Comparison of ENCODE assay signal across 8 cellular contexts in genomic region chr17:40499551-40500189, GRCh38. TPM values are rescaled to one million over a fixed set of nuclear protein-coding genes. Genes with fewer than 3 reads are reported as not detected.
A peak's percentile ranks its signal among the peaks of the same experiment; 100 is the strongest.
DNase-seq lines count a peak whose midpoint lies in the region; ATAC-seq and TF ChIP-seq lines count a peak whose summit lies in the region.

No MANE protein-coding gene starts in this region.

- H3K27ac ChIP-seq in BLaER1 treated with 17β-estradiol and CSF1 and Interleukin-3, amounts not matched to agents 10 nM and 100 nM: no peak overlapping the region
- peak overlapping the region; percentile 74 for H3K27ac ChIP-seq in colonic mucosa
- H3K27ac ChIP-seq in left lung: no peak overlapping the region
- H3K27ac ChIP-seq in transverse colon: peak overlapping the region; percentile 79 to 86 (median 82)

- H3K4me3 Mint-ChIP-seq in naive thymus-derived CD8-positive, alpha-beta T cell: no peak overlapping the region

- in situ Hi-C loops in transverse colon (cut with MboI; ENCODE audit: low pct_ligation_motif_present in 1 of 4, low pct_unique_long_range_greater_than_20kb in 1 of 4, low sequenced_read_pairs in 3 of 4): no loop called here

- peak; percentile 25 for TF ChIP-seq POLR2A in transverse colon (IDR thresholded peaks at IDR 0.05)

- intact Hi-C loops in colonic mucosa (cut with DNase I): no loop called here
- intact Hi-C loops in left lung (cut with DNase I): no loop called here
- intact Hi-C loops in transverse colon (cut with DNase I; ENCODE audit: low total_unique reads): no loop called here

- H3K36me3 Mint-ChIP-seq in naive thymus-derived CD8-positive, alpha-beta T cell: no peaks in the 10 kb centered on the region

- H3K4me1 Mint-ChIP-seq in naive thymus-derived CD8-positive, alpha-beta T cell: peaks cover 4 to 11% (median 7%) of the 10 kb centered on the region in 4 donors

- peaks cover 0 to 11% (median 5%) of the 10 kb centered on the region in 5 donors for H3K27me3 Mint-ChIP-seq in naive thymus-derived CD8-positive, alpha-beta T cell

- peaks cover 6 to 52% (median 36%) of the 10 kb centered on the region in 10 experiments; a peak in 19 of 20 replicates for H3K4me1 ChIP-seq in BLaER1 treated with 17β-estradiol and CSF1 and Interleukin-3, amounts not matched to agents 10 nM and 100 nM
- no peaks in the 10 kb centered on the region for H3K4me1 ChIP-seq in colonic mucosa
- peaks cover 15 to 21% of the 10 kb centered on the region in 2 donors for H3K4me1 ChIP-seq in left lung
- peaks cover 17 to 46% (median 40%) of the 10 kb centered on the region in 4 donors for H3K4me1 ChIP-seq in transverse colon

- peak; percentile 94 for ATAC-seq in left lung
- ATAC-seq in naive thymus-derived CD8-positive, alpha-beta T cell: no peak

- TF ChIP-seq CTCF in colonic mucosa (IDR thresholded peaks at IDR 0.05): no peak
- no peak for TF ChIP-seq CTCF in left lung (IDR thresholded peaks at IDR 0.05)
- TF ChIP-seq CTCF in transverse colon (IDR thresholded peaks at IDR 0.05): peak in 1 of 5 experiments; percentile 20

- H3K4me2 ChIP-seq in BLaER1 treated with 17β-estradiol and CSF1 and Interleukin-3, amounts not matched to agents 10 nM and 100 nM: peak overlapping the region; percentile 52 to 74 (median 67)

- peaks cover 0 to 17% (median 7%) of the 10 kb centered on the region in 11 experiments; a peak in 13 of 22 replicates for H3K27me3 ChIP-seq in BLaER1 treated with 17β-estradiol and CSF1 and Interleukin-3, amounts not matched to agents 10 nM and 100 nM
- no peaks in the 10 kb centered on the region for H3K27me3 ChIP-seq in colonic mucosa
- H3K27me3 ChIP-seq in left lung: peaks cover 0 to 14% of the 10 kb centered on the region in 2 donors
- H3K27me3 ChIP-seq in transverse colon: no peaks in the 10 kb centered on the region

- DNase-seq in NCI-H2029 treated with DMSO at 0.1 percent for 48 hours (lab: John Stamatoyannopoulos, UW) (peak; percentile 74), colonic mucosa (peak; percentile 95), left lung (peak; percentile 87 to 90), transverse colon (peak; percentile 92), GM19240 (ENCODE audit: insufficient read length, low spot score) (no peak)
- no peak for DNase-seq in naive thymus-derived CD8-positive, alpha-beta T cell
- no peak for DNase-seq in activated CD8-positive, alpha-beta memory T cell treated with anti-CD3 and anti-CD28 coated beads, Interleukin-2, amount 50 U/mL, for 4 hours

- no peaks in the 10 kb centered on the region for H4K20me1 ChIP-seq in BLaER1 treated with 17β-estradiol and CSF1 and Interleukin-3, amounts not matched to agents 10 nM and 100 nM

- peak overlapping the region in 1 of 10 donors; percentile 38 for H3K27ac Mint-ChIP-seq in naive thymus-derived CD8-positive, alpha-beta T cell

- POLR2A ChIA-PET in naive thymus-derived CD8-positive, alpha-beta T cell (lab: Charles Lee): no interaction called here

- no peak overlapping the region; a peak in 1 of 22 replicates for H3K9ac ChIP-seq in BLaER1 treated with 17β-estradiol and CSF1 and Interleukin-3, amounts not matched to agents 10 nM and 100 nM
- peak overlapping the region; percentile 40 to 85 for H3K9ac ChIP-seq in colonic mucosa (ENCODE audit: low read depth in 2 of 2, low read length in 2 of 2)

- no peak overlapping the region for H3K4me3 ChIP-seq in BLaER1 treated with 17β-estradiol and CSF1 and Interleukin-3, amounts not matched to agents 10 nM and 100 nM
- peak overlapping the region; percentile 13 for H3K4me3 ChIP-seq in colonic mucosa
- H3K4me3 ChIP-seq in left lung: no peak overlapping the region
- peak overlapping the region in 3 of 4 donors; percentile 7 to 33 (median 20) for H3K4me3 ChIP-seq in transverse colon

- TF ChIP-seq EP300 in transverse colon (IDR thresholded peaks at IDR 0.05; ENCODE audit: low read depth): no peak

- 25 to 60% methylated on average over 1 to 17 of the region's 17 CpGs for WGBS in transverse colon (ENCODE audit: low coverage in 1 of 2), 2 donors

- no peaks in the 10 kb centered on the region for H3K9me3 ChIP-seq in BLaER1 treated with 17β-estradiol and CSF1 and Interleukin-3, amounts not matched to agents 10 nM and 100 nM (replicated peaks in 1 of 11)
- H3K9me3 ChIP-seq in colonic mucosa: no peaks in the 10 kb centered on the region
- no peaks in the 10 kb centered on the region for H3K9me3 ChIP-seq in left lung
- H3K9me3 ChIP-seq in transverse colon: no peaks in the 10 kb centered on the region

- H3K9me3 Mint-ChIP-seq in naive thymus-derived CD8-positive, alpha-beta T cell: no peaks in the 10 kb centered on the region

- no peaks in the 10 kb centered on the region for H3K36me3 ChIP-seq in BLaER1 treated with 17β-estradiol and CSF1 and Interleukin-3, amounts not matched to agents 10 nM and 100 nM
- no peaks in the 10 kb centered on the region for H3K36me3 ChIP-seq in colonic mucosa
- no peaks in the 10 kb centered on the region for H3K36me3 ChIP-seq in left lung
- no peaks in the 10 kb centered on the region for H3K36me3 ChIP-seq in transverse colon

RNA-seq across cellular contexts. Expression of gene TNS4, which starts 1.8 kb away (rescaled TPM):
- total RNA-seq in colonic mucosa: 10 to 100 TPM in 1 of 2 donors, 1 to 10 TPM in 1; 8.8 to 20.4 TPM
- total RNA-seq in left lung: 1 to 10 TPM in 1 of 2 donors, under 1 TPM in 1; 0.23 to 1.6 TPM
- total RNA-seq in transverse colon: 1 to 10 TPM in 3 of 4 donors, not detected in 1; 1.2 to 4.2 (median 2.5) TPM
- total RNA-seq in naive thymus-derived CD8-positive, alpha-beta T cell: not detected
- not detected for polyA plus RNA-seq in naive thymus-derived CD8-positive, alpha-beta T cell

RNA-seq across cellular contexts. Expression of gene IGFBP4, which starts 56.4 kb away (rescaled TPM):
- total RNA-seq in colonic mucosa (100 to 1,000 TPM; 182 to 291 TPM), left lung (100 to 1,000 TPM; 333 to 407 TPM), transverse colon (100 to 1,000 TPM in 3 of 4 donors, 10 to 100 TPM in 1; 98.4 to 302 (median 166) TPM)
- under 1 TPM; 0.80 to 0.86 TPM for total RNA-seq in naive thymus-derived CD8-positive, alpha-beta T cell
- 1 to 10 TPM in 1 of 3 donors, under 1 TPM in 1, not detected in 1; 0.09 to 1.0 TPM for polyA plus RNA-seq in naive thymus-derived CD8-positive, alpha-beta T cell

Comparison
In these comparisons a context has a peak if more than half of its experiments do, and no peak if none do; other contexts are left out.
1. H3K27ac ChIP-seq: peak in colonic mucosa (single experiment) and transverse colon (4 of 4); none in BLaER1 treated with 17β-estradiol and CSF1 and Interleukin-3, amounts not matched to agents 10 nM and 100 nM (0 of 11) and left lung (0 of 2).
2. H3K4me3 ChIP-seq: peak in colonic mucosa (single experiment) and transverse colon (3 of 4); none in BLaER1 treated with 17β-estradiol and CSF1 and Interleukin-3, amounts not matched to agents 10 nM and 100 nM (0 of 10) and left lung (0 of 2).
3. H3K9ac ChIP-seq: peak in colonic mucosa (2 of 2); none in BLaER1 treated with 17β-estradiol and CSF1 and Interleukin-3, amounts not matched to agents 10 nM and 100 nM (0 of 11).
4. DNase-seq: peak in NCI-H2029 treated with DMSO at 0.1 percent for 48 hours (single experiment), colonic mucosa (single experiment), left lung (2 of 2) and transverse colon (single experiment); none in naive thymus-derived CD8-positive, alpha-beta T cell (0 of 10), GM19240 (single experiment) and activated CD8-positive, alpha-beta memory T cell treated with anti-CD3 and anti-CD28 coated beads, Interleukin-2, amount 50 U/mL, for 4 hours (single experiment).
5. RNA of gene IGFBP4, which starts 56.4 kb away (total RNA-seq): 333 to 407 TPM in left lung, 182 to 291 TPM in colonic mucosa and 98.4 to 302 TPM in transverse colon; 0.80 to 0.86 TPM in naive thymus-derived CD8-positive, alpha-beta T cell; every median in the first group is over 10 times any median in the second.